Comparison of ENCODE assay signal across 10 cellular contexts in the genomic region with DNA sequence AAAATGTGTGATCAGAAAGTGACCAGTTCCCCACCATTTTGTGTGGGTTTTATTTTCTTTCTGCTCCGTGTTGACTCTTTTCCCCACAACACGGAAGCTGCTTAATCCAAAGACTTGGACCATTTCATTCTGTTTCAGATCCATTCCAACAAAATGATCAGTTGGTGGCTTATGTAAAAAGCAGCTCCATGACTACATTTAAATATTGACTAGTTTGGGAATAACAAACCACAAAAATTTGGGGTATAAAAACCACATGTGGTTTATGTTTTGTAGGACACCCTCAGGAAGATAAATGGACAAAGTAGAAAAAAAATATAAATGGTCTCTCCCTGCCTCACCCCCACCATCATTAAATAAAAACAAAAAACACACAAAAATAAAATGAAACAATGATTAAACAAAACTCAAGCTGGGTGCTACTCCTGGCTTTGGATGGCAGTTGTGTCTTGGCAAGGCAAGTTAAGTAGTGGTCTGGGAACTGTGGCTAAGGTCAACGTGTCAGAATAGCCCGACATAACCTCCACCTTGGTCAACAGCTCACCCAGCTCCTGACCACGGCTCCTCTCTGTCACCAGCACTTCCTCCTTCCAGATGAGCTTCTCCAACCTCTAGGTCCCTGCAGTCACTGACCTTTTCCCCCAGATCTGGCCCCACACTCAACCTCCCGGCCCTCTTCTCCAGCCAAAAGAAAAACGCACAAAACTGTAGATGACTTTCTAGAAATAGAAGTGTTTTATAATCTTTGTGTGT. TPM values are rescaled to one million over a fixed set of nuclear protein-coding genes. Genes with fewer than 3 reads are reported as not detected.
DNase-seq lines count a peak whose midpoint lies in the region; ATAC-seq, FAIRE-seq and TF ChIP-seq lines count a peak whose summit lies in the region.
"Had no signal": no experiment of that assay in that cellular context is flagged by ENCODE, and none has a peak within 500 bp of the region (broad histone marks: within the 10 kb centered on the region; RNA-seq: fewer than 3 reads in every experiment).

No MANE protein-coding gene starts in this region.

- H3K9me3 Mint-ChIP-seq in astrocyte (ENCODE audit: unreplicated experiment) (no peaks in the 10 kb centered on the region), Caco-2 (ENCODE audit: unreplicated experiment) (no peaks in the 10 kb centered on the region)
- H3K9me3 Mint-ChIP-seq in stimulated activated effector memory CD8-positive, alpha-beta T cell treated with anti-CD3 and anti-CD28 coated beads, Interleukin-12 subunit alpha, Interleukin-12 subunit beta, amount 100 ng/mL, for 72 hours: no peaks in the 10 kb centered on the region

- H3K4me1 ChIP-seq in astrocyte (ENCODE audit: insufficient read depth, low read length) (peaks cover 38% of the 10 kb centered on the region), Caco-2 (no peaks in the 10 kb centered on the region)

- DNase-seq in SIG-M5 treated with dmso at 0.1 percent for 504 hours (lab: John Stamatoyannopoulos, UW; ENCODE audit: unreplicated experiment) (peak; percentile 28), SIG-M5 (lab: John Stamatoyannopoulos, UW) (no peak), LHCN-M2 (ENCODE audit: low read depth) (peak; percentile 41), astrocyte (ENCODE audit: low read depth) (peak; percentile 73), Right ventricle myocardium superior (no peak), NCI-H510A (lab: John Stamatoyannopoulos, UW) (no peak), Caco-2 (no peak)
- DNase-seq in stimulated activated effector memory CD8-positive, alpha-beta T cell treated with anti-CD3 and anti-CD28 coated beads, Interleukin-12 subunit alpha, Interleukin-12 subunit beta, amount 100 ng/mL, for 72 hours (ENCODE audit: low spot score in 2 of 2): peak in 1 of 2 donors; percentile 61
- DNase-seq: 8988T, NCI-H146 had no signal

- H3K4me3 ChIP-seq in astrocyte (ENCODE audit: insufficient read depth, low read depth, low read length) (no peak overlapping the region), Caco-2 (ENCODE audit: low read depth, low read length) (no peak overlapping the region)

- peaks cover 18% of the 10 kb centered on the region for H3K4me1 Mint-ChIP-seq in astrocyte (ENCODE audit: low read depth, unreplicated experiment)
- peaks cover 89% of the 10 kb centered on the region for H3K4me1 Mint-ChIP-seq in stimulated activated effector memory CD8-positive, alpha-beta T cell treated with anti-CD3 and anti-CD28 coated beads, Interleukin-12 subunit alpha, Interleukin-12 subunit beta, amount 100 ng/mL, for 72 hours
- H3K4me1 Mint-ChIP-seq in Caco-2 (ENCODE audit: low read depth, unreplicated experiment): no peaks in the 10 kb centered on the region

- peak overlapping the region; percentile 7 for H3K4me2 ChIP-seq in astrocyte (ENCODE audit: low read length)

- H3K27me3 Mint-ChIP-seq in astrocyte (ENCODE audit: low read depth, unreplicated experiment) (no peaks in the 10 kb centered on the region), Caco-2 (ENCODE audit: insufficient read depth, unreplicated experiment) (no peaks in the 10 kb centered on the region)

- H4K20me1 ChIP-seq in astrocyte (ENCODE audit: insufficient read depth, low read length): no peaks in the 10 kb centered on the region

- CTCF ChIA-PET in Caco-2 (lab: Charles Lee): no interaction called here

- no TSS peak for BruUV-seq in Caco-2 (replicated peaks; lab: Mats Ljungman, UMichigan)

- POLR2A ChIA-PET in Caco-2 (lab: Charles Lee): interaction anchor here (0.6 kb wide), 1 partner anchor 210 kb away, joined by 4 read pairs; no protein-coding TSS in a partner anchor

- peak overlapping the region; percentile 24 for H2AFZ ChIP-seq in astrocyte (ENCODE audit: low read depth, low read length)

- no peak for TF ChIP-seq CTCF in astrocyte (IDR thresholded peaks at IDR 0.05; ENCODE audit: insufficient read depth, low read depth, low read length)
- no peak for TF ChIP-seq CTCF in Caco-2 (IDR thresholded peaks at IDR 0.05; ENCODE audit: insufficient read depth in 1 of 2, low read depth in 1 of 2, low read length in 1 of 2, severe bottlenecking in 1 of 2, unreplicated experiment in 1 of 2)

- no peaks in the 10 kb centered on the region for H3K79me2 ChIP-seq in astrocyte (ENCODE audit: insufficient read depth, low read length)

- H3K27me3 ChIP-seq in astrocyte (ENCODE audit: insufficient read depth, low read length): no peaks in the 10 kb centered on the region
- no peaks in the 10 kb centered on the region for H3K27me3 ChIP-seq in Caco-2 (replicated peaks; ENCODE audit: control insufficient read depth, insufficient read depth, low read length)

- H3K36me3 Mint-ChIP-seq in astrocyte (ENCODE audit: low read depth, unreplicated experiment): no peaks in the 10 kb centered on the region
- H3K36me3 Mint-ChIP-seq in stimulated activated effector memory CD8-positive, alpha-beta T cell treated with anti-CD3 and anti-CD28 coated beads, Interleukin-12 subunit alpha, Interleukin-12 subunit beta, amount 100 ng/mL, for 72 hours: peaks cover 56% of the 10 kb centered on the region
- no peaks in the 10 kb centered on the region for H3K36me3 Mint-ChIP-seq in Caco-2 (ENCODE audit: insufficient read depth, unreplicated experiment)

- FAIRE-seq in astrocyte (lab: Jason Lieb, UNC): no peak

- H3K27ac Mint-ChIP-seq in astrocyte (ENCODE audit: unreplicated experiment) (no peak overlapping the region), Caco-2 (ENCODE audit: unreplicated experiment) (no peak overlapping the region)
- peak overlapping the region; percentile 95 for H3K27ac Mint-ChIP-seq in stimulated activated effector memory CD8-positive, alpha-beta T cell treated with anti-CD3 and anti-CD28 coated beads, Interleukin-12 subunit alpha, Interleukin-12 subunit beta, amount 100 ng/mL, for 72 hours

- no peak overlapping the region for H3K4me3 Mint-ChIP-seq in astrocyte (ENCODE audit: unreplicated experiment)
- peak overlapping the region; percentile 51 for H3K4me3 Mint-ChIP-seq in stimulated activated effector memory CD8-positive, alpha-beta T cell treated with anti-CD3 and anti-CD28 coated beads, Interleukin-12 subunit alpha, Interleukin-12 subunit beta, amount 100 ng/mL, for 72 hours
- no peak overlapping the region for H3K4me3 Mint-ChIP-seq in Caco-2 (ENCODE audit: unreplicated experiment)

- H3K27ac ChIP-seq in astrocyte (ENCODE audit: low read depth, low read length): peak overlapping the region; percentile 48

- no peaks in the 10 kb centered on the region for H3K9me3 ChIP-seq in astrocyte (ENCODE audit: insufficient read depth, low read depth, low read length)
- H3K9me3 ChIP-seq in Caco-2: no peaks in the 10 kb centered on the region; the same call in 1 of the 2 replicates

- intact Hi-C loops in Right ventricle myocardium superior (cut with DNase I) (no loop called here), Caco-2 (cut with micrococcal nuclease; ENCODE audit: unreplicated experiment) (no loop called here)

- peak; percentile 33 for ATAC-seq in stimulated activated effector memory CD8-positive, alpha-beta T cell treated with anti-CD3 and anti-CD28 coated beads, Interleukin-12 subunit alpha, Interleukin-12 subunit beta, amount 100 ng/mL, for 72 hours
- no peak for ATAC-seq in Right ventricle myocardium superior (ENCODE audit: poor library complexity)

- H3K36me3 ChIP-seq in astrocyte (ENCODE audit: insufficient read depth, low read length) (no peaks in the 10 kb centered on the region), Caco-2 (ENCODE audit: control insufficient read depth, insufficient read depth, low read length) (no peaks in the 10 kb centered on the region)

- no peak overlapping the region for H3K9ac ChIP-seq in astrocyte (ENCODE audit: low read length)

RNA-seq across cellular contexts. Expression of a gene that starts 12.8 kb away (rescaled TPM):
- total RNA-seq in LHCN-M2 (2014; rRNA removed) (11.9 and 19.4 TPM in 2 replicates), astrocyte (19.3 and 25.1 TPM in 2 replicates), Right ventricle myocardium superior (16.3 TPM), Caco-2 (2022) (5.1 and 5.2 TPM in 2 replicates)
- 24.1 TPM for polyA plus RNA-seq in LHCN-M2 (2012)

Comparison
In these comparisons a context has a peak if more than half of its experiments do, and no peak if none do; other contexts are left out.
1. DNase-seq: peak in SIG-M5 treated with dmso at 0.1 percent for 504 hours (single experiment), LHCN-M2 (single experiment) and astrocyte (single experiment); none in SIG-M5 (single experiment), Right ventricle myocardium superior (single experiment), NCI-H510A (single experiment) and Caco-2 (0 of 2).